ENCODE assay signal across 12 cellular contexts in the genomic region with DNA sequence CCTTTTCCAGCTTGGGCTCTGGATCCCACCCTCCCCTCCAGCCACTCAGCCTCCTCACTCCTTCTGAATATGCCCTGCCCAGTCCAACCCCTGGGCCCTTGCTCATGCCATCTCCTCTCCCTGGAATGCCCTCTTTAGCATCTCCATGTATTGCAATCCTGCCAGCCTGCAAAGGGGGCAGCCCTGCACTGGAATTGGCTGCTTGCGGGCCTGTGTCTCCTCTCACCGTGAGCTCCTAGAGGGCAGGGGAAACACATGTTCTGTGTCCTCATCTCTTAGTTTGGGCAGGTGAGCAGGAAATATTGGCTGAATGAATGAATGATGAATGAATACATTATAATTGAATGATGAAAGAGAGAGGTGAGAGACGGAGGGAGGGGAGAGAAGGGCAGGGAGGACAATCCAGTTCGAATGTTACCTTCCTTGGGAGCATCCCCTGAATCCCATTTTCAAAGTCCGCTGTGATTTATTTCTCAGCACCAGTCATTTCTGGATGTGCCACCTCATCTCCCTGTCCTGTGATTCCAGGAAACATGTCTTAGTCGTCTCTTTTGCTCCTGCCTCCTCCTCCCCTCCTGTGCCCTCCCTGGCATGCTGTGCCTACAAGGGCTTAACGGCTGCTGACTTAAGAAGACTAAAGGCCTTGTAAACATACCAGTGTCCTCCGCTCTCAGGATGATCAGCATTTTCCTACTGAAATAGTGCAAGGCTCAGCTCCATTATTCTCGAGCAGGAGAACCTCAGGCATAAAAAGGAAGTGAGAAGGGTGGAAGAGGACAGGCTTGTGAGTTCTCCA.
DNase-seq lines count a peak whose midpoint lies in the region; ATAC-seq, FAIRE-seq and TF ChIP-seq lines count a peak whose summit lies in the region.
"Had no signal": no experiment of that assay in that cellular context is flagged by ENCODE, and none has a peak within 500 bp of the region (broad histone marks: within the 10 kb centered on the region; RNA-seq: fewer than 3 reads in every experiment).

No MANE protein-coding gene starts in this region.

- H3K14ac ChIP-seq in H9 (ENCODE audit: insufficient read depth, low read length), result no peak overlapping the region

- WGBS in H9 (ENCODE audit: extremely low coverage, insufficient read length, low lambda C conversion rate), result no CpG with 5 or more reads among the region's 9 CpGs
- WGBS in mesendoderm (ENCODE audit: extremely low coverage, insufficient coverage, low lambda C conversion rate), result 100% methylated on average over 1 of the region's 9 CpGs

- H2BK120ac ChIP-seq in H9 (ENCODE audit: low read depth, low read length, poor library complexity, severe bottlenecking) (no peak overlapping the region), mesendoderm (ENCODE audit: low read depth, low read length) (no peak overlapping the region)

- H3K36me3 ChIP-seq in BLaER1 treated with 17β-estradiol and CSF1 and Interleukin-3, amounts not matched to agents 10 nM and 100 nM, result no peaks in the 10 kb centered on the region
- no peaks in the 10 kb centered on the region for H3K36me3 ChIP-seq in naive thymus-derived CD4-positive, alpha-beta T cell (ENCODE audit: control insufficient read depth in 2 of 3, insufficient read depth in 3 of 3, low read length in 3 of 3)
- H3K36me3 ChIP-seq in mesendoderm (ENCODE audit: control insufficient read depth, insufficient read depth, low read length), result no peaks in the 10 kb centered on the region
- H3K36me3 ChIP-seq: colonic mucosa, tibial nerve had no signal

- no peak overlapping the region for H3K4me3 Mint-ChIP-seq in H9
- H3K4me3 Mint-ChIP-seq in activated T-helper 1 cell treated with anti-CD3 and anti-CD28 coated beads, Interleukin-12 subunit alpha, Interleukin-12 subunit beta, Interleukin-2, Interleukin-4 antibody, amounts not matched to agents 30 ng/mL and 10 ng/mL and 1 ng/mL, durations not matched to agents 14 hours and 24 hours and 36 hours, result peak overlapping the region; percentile 71
- H3K4me3 Mint-ChIP-seq in naive thymus-derived CD4-positive, alpha-beta T cell, result peak overlapping the region; percentile 75 to 95 (median 82)

- no peak overlapping the region for H2BK5ac ChIP-seq in H9 (ENCODE audit: insufficient read length, low read length)
- no peak overlapping the region for H2BK5ac ChIP-seq in mesendoderm (ENCODE audit: low read length)

- no peaks in the 10 kb centered on the region for H3K27me3 ChIP-seq in BLaER1 treated with 17β-estradiol and CSF1 and Interleukin-3, amounts not matched to agents 10 nM and 100 nM
- H3K27me3 ChIP-seq in H9 (ENCODE audit: insufficient read depth, low read length) (no peaks in the 10 kb centered on the region), mesendoderm (ENCODE audit: insufficient read depth, low read length, poor library complexity) (no peaks in the 10 kb centered on the region)
- H3K27me3 ChIP-seq in naive thymus-derived CD4-positive, alpha-beta T cell (ENCODE audit: control insufficient read depth in 2 of 2, insufficient read depth in 2 of 2, low read length in 2 of 2), result no peaks in the 10 kb centered on the region
- H3K27me3 ChIP-seq: colonic mucosa, tibial nerve had no signal

- H3K23ac ChIP-seq in H9 (ENCODE audit: insufficient read length, low read depth, low read length) (no peak overlapping the region), mesendoderm (ENCODE audit: low read length) (no peak overlapping the region)

- H3K79me1 ChIP-seq in H9 (ENCODE audit: insufficient read depth, low read depth, low read length, poor library complexity, severe bottlenecking), result no peaks in the 10 kb centered on the region
- no peaks in the 10 kb centered on the region for H3K79me1 ChIP-seq in mesendoderm (ENCODE audit: low read length)

- H4K8ac ChIP-seq in H9 (replicated peaks; ENCODE audit: insufficient read length, low read depth, low read length), result no peak overlapping the region
- H4K8ac ChIP-seq in mesendoderm (ENCODE audit: low read depth, low read length), result no peak overlapping the region

- H3K9me3 ChIP-seq in BLaER1 treated with 17β-estradiol and CSF1 and Interleukin-3, amounts not matched to agents 10 nM and 100 nM (replicated peaks in 1 of 11), result no peaks in the 10 kb centered on the region
- no peaks in the 10 kb centered on the region for H3K9me3 ChIP-seq in H9 (ENCODE audit: control insufficient read depth, low read depth, low read length)
- H3K9me3 ChIP-seq in naive thymus-derived CD4-positive, alpha-beta T cell (ENCODE audit: control insufficient read depth in 2 of 3, low read length in 3 of 3), result no peaks in the 10 kb centered on the region
- H3K9me3 ChIP-seq: Caco-2, colonic mucosa had no signal

- intact Hi-C loops in activated T-helper 1 cell treated with anti-CD3 and anti-CD28 coated beads, Interleukin-12 subunit alpha, Interleukin-12 subunit beta, Interleukin-2, Interleukin-4 antibody, amounts not matched to agents 30 ng/mL and 10 ng/mL and 1 ng/mL, durations not matched to agents 14 hours and 24 hours and 36 hours (cut with micrococcal nuclease), result loop anchor here (1.0 to 2.0 kb wide), 4 partner anchors 31 to 59 kb away; no protein-coding TSS in a partner anchor
- intact Hi-C loops in naive thymus-derived CD4-positive, alpha-beta T cell (cut with micrococcal nuclease), result loop anchor here (1.0 to 2.0 kb wide), 7 partner anchors 9 to 46 kb away; no protein-coding TSS in a partner anchor

- H4K91ac ChIP-seq in H9 (ENCODE audit: insufficient read length, low read depth, low read length), result no peak overlapping the region

- no peak for FAIRE-seq in GM19239 (lab: Jason Lieb, UNC)

- no peak overlapping the region for H2AK5ac ChIP-seq in H9 (ENCODE audit: insufficient read length, low read length)
- no peak overlapping the region for H2AK5ac ChIP-seq in mesendoderm (ENCODE audit: low read length)

- H3K56ac ChIP-seq in H9 (ENCODE audit: insufficient read length, low read depth, low read length) (no peak overlapping the region), mesendoderm (ENCODE audit: low read length) (no peak overlapping the region)

- H3K27me3 Mint-ChIP-seq in H9 (ENCODE audit: low read depth), result peaks cover 7% of the 10 kb centered on the region
- H3K27me3 Mint-ChIP-seq in activated T-helper 1 cell treated with anti-CD3 and anti-CD28 coated beads, Interleukin-12 subunit alpha, Interleukin-12 subunit beta, Interleukin-2, Interleukin-4 antibody, amounts not matched to agents 30 ng/mL and 10 ng/mL and 1 ng/mL, durations not matched to agents 14 hours and 24 hours and 36 hours (ENCODE audit: insufficient read depth), result no peaks in the 10 kb centered on the region
- H3K27me3 Mint-ChIP-seq in naive thymus-derived CD4-positive, alpha-beta T cell, result peaks cover 0 to 10% (median 0%) of the 10 kb centered on the region in 5 donors

- ATAC-seq in naive thymus-derived CD4-positive, alpha-beta T cell, result peak; percentile 29
- ATAC-seq in GM18520 (IDR thresholded peaks at IDR 0.05; ENCODE audit: unreplicated experiment), result no peak

- no peaks in the 10 kb centered on the region for H3K36me3 Mint-ChIP-seq in H9 (ENCODE audit: insufficient read depth in 1 of 3, low read depth in 3 of 3)
- H3K36me3 Mint-ChIP-seq in activated T-helper 1 cell treated with anti-CD3 and anti-CD28 coated beads, Interleukin-12 subunit alpha, Interleukin-12 subunit beta, Interleukin-2, Interleukin-4 antibody, amounts not matched to agents 30 ng/mL and 10 ng/mL and 1 ng/mL, durations not matched to agents 14 hours and 24 hours and 36 hours (ENCODE audit: low read depth), result peaks cover 8% of the 10 kb centered on the region
- peaks cover 0 to 20% (median 3%) of the 10 kb centered on the region in 5 donors for H3K36me3 Mint-ChIP-seq in naive thymus-derived CD4-positive, alpha-beta T cell

- CTCF ChIA-PET in naive thymus-derived CD4-positive, alpha-beta T cell (lab: Charles Lee), result interaction anchor here (1.3 to 3.4 kb wide), 6 partner anchors 9 to 46 kb away, joined by 3 to 24 read pairs (median 6); no protein-coding TSS in a partner anchor

- H3K79me2 ChIP-seq in H9 (ENCODE audit: insufficient read depth, low read length), result no peaks in the 10 kb centered on the region
- no peaks in the 10 kb centered on the region for H3K79me2 ChIP-seq in mesendoderm (ENCODE audit: control insufficient read depth, insufficient read depth, low read length)

- no peak overlapping the region for H2AFZ ChIP-seq in H9 (ENCODE audit: low read length)

- H3K4me1 Mint-ChIP-seq in H9, result peaks cover 16 to 30% of the 10 kb centered on the region in 2 experiments
- H3K4me1 Mint-ChIP-seq in activated T-helper 1 cell treated with anti-CD3 and anti-CD28 coated beads, Interleukin-12 subunit alpha, Interleukin-12 subunit beta, Interleukin-2, Interleukin-4 antibody, amounts not matched to agents 30 ng/mL and 10 ng/mL and 1 ng/mL, durations not matched to agents 14 hours and 24 hours and 36 hours (ENCODE audit: low read depth), result peaks cover 87% of the 10 kb centered on the region
- peaks cover 68 to 99% (median 91%) of the 10 kb centered on the region in 7 donors for H3K4me1 Mint-ChIP-seq in naive thymus-derived CD4-positive, alpha-beta T cell

- H2BK12ac ChIP-seq in H9 (ENCODE audit: insufficient read length, low read depth, low read length), result no peak overlapping the region

- H3K4ac ChIP-seq in H9 (ENCODE audit: low read depth, low read length) (no peak overlapping the region), mesendoderm (ENCODE audit: low read depth, low read length) (no peak overlapping the region)

- POLR2A ChIA-PET in naive thymus-derived CD4-positive, alpha-beta T cell (lab: Charles Lee), result interaction anchor here (0.6 to 11.0 kb wide), 13 partner anchors 9 to 318 kb away, joined by 3 to 95 read pairs (median 7); a partner anchor contains a TSS

- DNase-seq in H9, result no peak
- no peak for DNase-seq in activated T-helper 1 cell treated with anti-CD3 and anti-CD28 coated beads, Interleukin-12 subunit alpha, Interleukin-12 subunit beta, Interleukin-2, Interleukin-4 antibody, amounts not matched to agents 30 ng/mL and 10 ng/mL and 1 ng/mL, durations not matched to agents 14 hours and 24 hours and 36 hours (ENCODE audit: low spot score)
- no peak for DNase-seq in naive thymus-derived CD4-positive, alpha-beta T cell
- no peak for DNase-seq in GM19239 (ENCODE audit: insufficient read length, low spot score)
- no peak for DNase-seq in foreskin fibroblast
- no peak for DNase-seq in mesendoderm
- DNase-seq: Caco-2, colonic mucosa, NCI-H1105 had no signal

- H2BK15ac ChIP-seq in H9 (ENCODE audit: low read depth, low read length) (no peak overlapping the region), mesendoderm (replicated peaks; ENCODE audit: low read depth) (no peak overlapping the region)

- H4K5ac ChIP-seq in H9 (ENCODE audit: insufficient read length, low read depth, low read length), result no peak overlapping the region
- no peak overlapping the region for H4K5ac ChIP-seq in mesendoderm (ENCODE audit: low read length)

- no peak overlapping the region for H2BK20ac ChIP-seq in H9 (ENCODE audit: low read depth, low read length, poor library complexity, severe bottlenecking)

- H3K4me3 ChIP-seq in BLaER1 treated with 17β-estradiol and CSF1 and Interleukin-3, amounts not matched to agents 10 nM and 100 nM, result no peak overlapping the region
- H3K4me3 ChIP-seq in naive thymus-derived CD4-positive, alpha-beta T cell (ENCODE audit: low read length), result peak overlapping the region; percentile 44
- H3K4me3 ChIP-seq in foreskin fibroblast (ENCODE audit: low read depth in 1 of 2, low read length in 2 of 2) (no peak overlapping the region), mesendoderm (ENCODE audit: low read length) (no peak overlapping the region)
- H3K4me3 ChIP-seq: colonic mucosa, tibial nerve had no signal

- no peaks in the 10 kb centered on the region for H3K23me2 ChIP-seq in H9 (ENCODE audit: insufficient read length, low read depth, low read length, poor library complexity, severe bottlenecking)

- H3K9me3 Mint-ChIP-seq in H9, result no peaks in the 10 kb centered on the region; a peak in 1 of 5 replicates
- H3K9me3 Mint-ChIP-seq in activated T-helper 1 cell treated with anti-CD3 and anti-CD28 coated beads, Interleukin-12 subunit alpha, Interleukin-12 subunit beta, Interleukin-2, Interleukin-4 antibody, amounts not matched to agents 30 ng/mL and 10 ng/mL and 1 ng/mL, durations not matched to agents 14 hours and 24 hours and 36 hours, result no peaks in the 10 kb centered on the region
- peaks cover 0 to 3% (median 0%) of the 10 kb centered on the region in 11 donors for H3K9me3 Mint-ChIP-seq in naive thymus-derived CD4-positive, alpha-beta T cell

- H3T11ph ChIP-seq in H9 (ENCODE audit: low read length), result no peak overlapping the region

- H3K9ac ChIP-seq in BLaER1 treated with 17β-estradiol and CSF1 and Interleukin-3, amounts not matched to agents 10 nM and 100 nM, result no peak overlapping the region
- H3K9ac ChIP-seq in H9 (ENCODE audit: extremely low read depth, insufficient read length, low read length), result no peak overlapping the region
- H3K9ac ChIP-seq in mesendoderm (ENCODE audit: low read length), result no peak overlapping the region

- H4K20me1 ChIP-seq in BLaER1 treated with 17β-estradiol and CSF1 and Interleukin-3, amounts not matched to agents 10 nM and 100 nM, result no peaks in the 10 kb centered on the region
- no peaks in the 10 kb centered on the region for H4K20me1 ChIP-seq in H9 (ENCODE audit: control insufficient read depth, insufficient read depth, insufficient read length)

- peaks cover 43 to 59% (median 51%) of the 10 kb centered on the region in 10 experiments for H3K4me1 ChIP-seq in BLaER1 treated with 17β-estradiol and CSF1 and Interleukin-3, amounts not matched to agents 10 nM and 100 nM
- no peaks in the 10 kb centered on the region for H3K4me1 ChIP-seq in H9 (ENCODE audit: insufficient read depth, low read length)
- peaks cover 71 to 96% of the 10 kb centered on the region in 2 donors for H3K4me1 ChIP-seq in naive thymus-derived CD4-positive, alpha-beta T cell (ENCODE audit: control insufficient read depth in 2 of 2, insufficient read depth in 2 of 2, low read length in 2 of 2)
- no peaks in the 10 kb centered on the region for H3K4me1 ChIP-seq in mesendoderm (ENCODE audit: control insufficient read depth, low read depth, low read length)
- H3K4me1 ChIP-seq: Caco-2, colonic mucosa, tibial nerve had no signal

- no peak overlapping the region for H3K18ac ChIP-seq in H9 (ENCODE audit: insufficient read length, low read depth, low read length)
- H3K18ac ChIP-seq in mesendoderm (ENCODE audit: low read length), result no peak overlapping the region

- H3K4me2 ChIP-seq in BLaER1 treated with 17β-estradiol and CSF1 and Interleukin-3, amounts not matched to agents 10 nM and 100 nM, result peak overlapping the region; percentile 20 to 75 (median 45); a peak in 19 of 22 replicates
- H3K4me2 ChIP-seq in H9 (ENCODE audit: insufficient read depth, insufficient read length, low read length) (no peak overlapping the region), mesendoderm (ENCODE audit: low read length) (no peak overlapping the region)

- no peak overlapping the region; a peak in 2 of 7 replicates for H3K27ac Mint-ChIP-seq in H9
- H3K27ac Mint-ChIP-seq in activated T-helper 1 cell treated with anti-CD3 and anti-CD28 coated beads, Interleukin-12 subunit alpha, Interleukin-12 subunit beta, Interleukin-2, Interleukin-4 antibody, amounts not matched to agents 30 ng/mL and 10 ng/mL and 1 ng/mL, durations not matched to agents 14 hours and 24 hours and 36 hours, result peak overlapping the region; percentile 99
- H3K27ac Mint-ChIP-seq in naive thymus-derived CD4-positive, alpha-beta T cell, result peak overlapping the region; percentile 93 to 100 (median 98)

- peak overlapping the region in 1 of 11 experiments; percentile 38; a peak in 1 of 22 replicates for H3K27ac ChIP-seq in BLaER1 treated with 17β-estradiol and CSF1 and Interleukin-3, amounts not matched to agents 10 nM and 100 nM
- H3K27ac ChIP-seq in H9 (ENCODE audit: insufficient read length, low read depth, low read length), result no peak overlapping the region
- H3K27ac ChIP-seq in naive thymus-derived CD4-positive, alpha-beta T cell (ENCODE audit: low read depth, low read length), result peak overlapping the region; percentile 83
- H3K27ac ChIP-seq in mesendoderm (ENCODE audit: low read depth, low read length), result no peak overlapping the region

- TF ChIP-seq CTCF in H9 (conservative IDR thresholded peaks at IDR 0.05) (peak; percentile 33; the same call in 2 of the 3 replicates), foreskin fibroblast (IDR thresholded peaks at IDR 0.05; ENCODE audit: low read depth, low read length) (no peak)

Comparison
In these comparisons a context has a peak if more than half of its experiments do, and no peak if none do; other contexts are left out.
1. H3K4me2 ChIP-seq: peak in BLaER1 treated with 17β-estradiol and CSF1 and Interleukin-3, amounts not matched to agents 10 nM and 100 nM (11 of 11); none in H9 (single experiment) and mesendoderm (single experiment).
2. H3K27ac Mint-ChIP-seq: peak in activated T-helper 1 cell treated with anti-CD3 and anti-CD28 coated beads, Interleukin-12 subunit alpha, Interleukin-12 subunit beta, Interleukin-2, Interleukin-4 antibody, amounts not matched to agents 30 ng/mL and 10 ng/mL and 1 ng/mL, durations not matched to agents 14 hours and 24 hours and 36 hours (single experiment) and naive thymus-derived CD4-positive, alpha-beta T cell (9 of 9); none in H9 (0 of 3).
3. H3K4me3 Mint-ChIP-seq: peak in activated T-helper 1 cell treated with anti-CD3 and anti-CD28 coated beads, Interleukin-12 subunit alpha, Interleukin-12 subunit beta, Interleukin-2, Interleukin-4 antibody, amounts not matched to agents 30 ng/mL and 10 ng/mL and 1 ng/mL, durations not matched to agents 14 hours and 24 hours and 36 hours (single experiment) and naive thymus-derived CD4-positive, alpha-beta T cell (10 of 10); none in H9 (0 of 2).